Comparison of ENCODE assay signal across 8 cellular contexts in genomic region chr12:121712462-121713256, GRCh38. TPM values are rescaled to one million over a fixed set of nuclear protein-coding genes. Genes with fewer than 3 reads are reported as not detected.
DNase-seq lines count a peak whose midpoint lies in the region; ATAC-seq and TF ChIP-seq lines count a peak whose summit lies in the region.

TMEM120B (plus strand) TSS chr12:121712752; CDS start chr12:121712896, 144 bp downstream.

- H3K27ac ChIP-seq in HL-60 (replicated peaks) (peak within 1 kb of the TSS; percentile 68), foreskin keratinocyte (peak within 1 kb of the TSS; percentile 88), substantia nigra (ENCODE audit: low read depth, low read length, poor library complexity, severe bottlenecking) (peak within 1 kb of the TSS; percentile 71)

- H3K27me3 ChIP-seq in HL-60 (ENCODE audit: insufficient read depth, poor library complexity, severe bottlenecking) (no peaks in the 10 kb centered on the region), foreskin keratinocyte (no peaks in the 10 kb centered on the region), neuron (ENCODE audit: insufficient read depth, low read length) (no peaks in the 10 kb centered on the region)

- no peaks in the 10 kb centered on the region for H3K36me3 ChIP-seq in neuron (ENCODE audit: insufficient read depth, low read length)

- H3K4me3 ChIP-seq in HL-60 (replicated peaks; ENCODE audit: insufficient read depth, low read length): peak within 1 kb of the TSS; percentile 100
- H3K4me3 ChIP-seq in neuron (ENCODE audit: low read length): peak within 1 kb of the TSS; percentile 82

- no peaks in the 10 kb centered on the region for H3K9me3 ChIP-seq in neuron (ENCODE audit: low read length)

- ATAC-seq in GM19463 (IDR thresholded peaks at IDR 0.05; ENCODE audit: unreplicated experiment) (peak; percentile 91), foreskin keratinocyte (peak; percentile 68)

- peaks cover 3% of the 10 kb centered on the region for H3K4me1 ChIP-seq in foreskin keratinocyte
- H3K4me1 ChIP-seq in neuron (ENCODE audit: insufficient read depth, low read length): peaks cover 10% of the 10 kb centered on the region

- peak within 1 kb of the TSS; percentile 93 for H2AFZ ChIP-seq in neuron (ENCODE audit: low read depth, low read length)

- TF ChIP-seq CTCF in HL-60 (IDR thresholded peaks at IDR 0.05; ENCODE audit: insufficient read depth, low read length): no peak
- TF ChIP-seq CTCF in foreskin keratinocyte (conservative IDR thresholded peaks at IDR 0.05): no peak

- DNase-seq in DMS114 treated with DMSO at 0.1 percent for 48 hours (lab: John Stamatoyannopoulos, UW; ENCODE audit: unreplicated experiment) (peak; percentile 29), HL-60 (ENCODE audit: low read depth in 1 of 2, low spot score in 1 of 2) (peak; percentile 70 to 73), RPMI8226 (peak; percentile 82), activated gamma-delta T cell (lab: John Stamatoyannopoulos, UW) (peak; percentile 86), foreskin keratinocyte (no peak), substantia nigra (lab: John Stamatoyannopoulos, UW) (peak; percentile 24 to 92 (median 79))

RNA-seq across cellular contexts. Expression of gene TMEM120B, which starts in this region (rescaled TPM):
- total RNA-seq in foreskin keratinocyte: 9.9 and 10.4 TPM in 2 replicates
- polyA plus RNA-seq in foreskin keratinocyte: 8.5 and 9.0 TPM in 2 replicates

Comparison
In these comparisons a context has a peak if more than half of its experiments do, and no peak if none do; other contexts are left out.
1. DNase-seq: peak in DMS114 treated with DMSO at 0.1 percent for 48 hours (single experiment), HL-60 (2 of 2), RPMI8226 (single experiment), activated gamma-delta T cell (single experiment) and substantia nigra (49 of 49); none in foreskin keratinocyte (0 of 2).
2. Peak in every context shown above with its lines, with median percentiles within 50 percentile points of each other: H3K27ac ChIP-seq.